19 cellular contexts compared by ENCODE assay signal in genomic region chr1:156789621-156790318, GRCh38. TPM values are rescaled to one million over a fixed set of nuclear protein-coding genes. Genes with fewer than 3 reads are reported as not detected.
DNase-seq lines count a peak whose midpoint lies in the region; ATAC-seq and TF ChIP-seq lines count a peak whose summit lies in the region.
"Had no signal": no experiment of that assay in that cellular context is flagged by ENCODE, and none has a peak within 500 bp of the region (broad histone marks: within the 10 kb centered on the region; RNA-seq: fewer than 3 reads in every experiment).

No MANE protein-coding gene starts in this region.

- H3K27me3 ChIP-seq in Caco-2 (replicated peaks; ENCODE audit: control insufficient read depth, insufficient read depth, low read length) (no peaks in the 10 kb centered on the region), Panc1 (ENCODE audit: control insufficient read depth, insufficient read depth, low read length) (no peaks in the 10 kb centered on the region)
- H3K27me3 ChIP-seq: Peyer's patch had no signal

- H3K36me3 Mint-ChIP-seq in Caco-2 (ENCODE audit: insufficient read depth, unreplicated experiment) = peaks cover 76% of the 10 kb centered on the region
- peaks cover 71% of the 10 kb centered on the region for H3K36me3 Mint-ChIP-seq in central memory CD8-positive, alpha-beta T cell (ENCODE audit: insufficient read depth)

- H3K4me3 ChIP-seq in Caco-2 (ENCODE audit: low read depth, low read length) (no peak overlapping the region), Panc1 (ENCODE audit: low read depth in 2 of 2, low read length in 2 of 2) (no peak overlapping the region)
- H3K4me3 ChIP-seq: GM23338, Peyer's patch, SK-N-MC had no signal

- H3K4me1 ChIP-seq in Caco-2 = no peaks in the 10 kb centered on the region
- H3K4me1 ChIP-seq in Panc1 (ENCODE audit: control insufficient read depth, insufficient read depth, low read length) = no peaks in the 10 kb centered on the region
- H3K4me1 ChIP-seq: Peyer's patch had no signal

- no peak for ATAC-seq in Panc1
- no peak for ATAC-seq in central memory CD8-positive, alpha-beta T cell (replicated peaks; ENCODE audit: extremely low read depth, poor library complexity, severe bottlenecking)
- ATAC-seq in HG03045 (IDR thresholded peaks at IDR 0.05; ENCODE audit: unreplicated experiment) = no peak
- ATAC-seq: GM23338 had no signal

- no peaks in the 10 kb centered on the region for H3K27me3 Mint-ChIP-seq in Caco-2 (ENCODE audit: insufficient read depth, unreplicated experiment)
- no peaks in the 10 kb centered on the region for H3K27me3 Mint-ChIP-seq in central memory CD8-positive, alpha-beta T cell
- H3K27me3 Mint-ChIP-seq: B cell; CD4-positive, CD25-positive, alpha-beta regulatory T cell had no signal

- no peak overlapping the region for H3K27ac Mint-ChIP-seq in Caco-2 (ENCODE audit: unreplicated experiment)
- peak overlapping the region; percentile 6 for H3K27ac Mint-ChIP-seq in central memory CD8-positive, alpha-beta T cell (ENCODE audit: low read depth)
- H3K27ac Mint-ChIP-seq: B cell, GM23338 had no signal

- peaks cover 7% of the 10 kb centered on the region for H3K4me1 Mint-ChIP-seq in Caco-2 (ENCODE audit: low read depth, unreplicated experiment)
- peaks cover 15% of the 10 kb centered on the region for H3K4me1 Mint-ChIP-seq in central memory CD8-positive, alpha-beta T cell
- H3K4me1 Mint-ChIP-seq: B cell, GM23338 had no signal

- POLR2A ChIA-PET in Caco-2 (lab: Charles Lee) (no interaction called here), Panc1 (lab: Charles Lee) (interaction anchor here (0.6 kb wide), 1 partner anchor 23 kb away, joined by 6 read pairs; no protein-coding TSS in a partner anchor)

- in situ Hi-C loops in Panc1 (cut with HindIII; ENCODE audit: low pct_unique_long_range_greater_than_20kb, low sequenced_read_pairs) = no loop called here

- TSS peak; percentile 14 for BruUV-seq in Caco-2 (replicated peaks; lab: Mats Ljungman, UMichigan)
- TSS peak; percentile 51 for BruUV-seq in Panc1 (replicated peaks; lab: Mats Ljungman, UMichigan)

- H3K36me3 ChIP-seq in Caco-2 (ENCODE audit: control insufficient read depth, insufficient read depth, low read length) (peaks cover 2% of the 10 kb centered on the region; the same call in 1 of the 2 replicates), Panc1 (ENCODE audit: control insufficient read depth, insufficient read depth, low read length) (peaks cover 7% of the 10 kb centered on the region; the same call in 1 of the 2 replicates)

- intact Hi-C loops in Caco-2 (cut with micrococcal nuclease; ENCODE audit: unreplicated experiment) = no loop called here
- intact Hi-C loops in Panc1 (cut with micrococcal nuclease; ENCODE audit: unreplicated experiment) = no loop called here

- TF ChIP-seq CTCF in Caco-2 (IDR thresholded peaks at IDR 0.05; ENCODE audit: insufficient read depth in 1 of 2, low read depth in 1 of 2, low read length in 1 of 2, severe bottlenecking in 1 of 2, unreplicated experiment in 1 of 2) (no peak), Panc1 (IDR thresholded peaks at IDR 0.05) (no peak)

- CTCF ChIA-PET in Caco-2 (lab: Charles Lee) (no interaction called here), Panc1 (lab: Charles Lee) (no interaction called here)

- H3K9me3 Mint-ChIP-seq in Caco-2 (ENCODE audit: unreplicated experiment) = no peaks in the 10 kb centered on the region
- no peaks in the 10 kb centered on the region for H3K9me3 Mint-ChIP-seq in central memory CD8-positive, alpha-beta T cell
- H3K9me3 Mint-ChIP-seq: CD4-positive, CD25-positive, alpha-beta regulatory T cell; GM23338 had no signal

- no peak overlapping the region for H3K27ac ChIP-seq in Panc1 (ENCODE audit: low read length)
- H3K27ac ChIP-seq: Peyer's patch, SK-N-MC had no signal

- no peaks in the 10 kb centered on the region for H3K9me3 ChIP-seq in Caco-2
- no peaks in the 10 kb centered on the region for H3K9me3 ChIP-seq in Panc1 (ENCODE audit: control insufficient read depth, insufficient read depth, low read depth, low read length)
- H3K9me3 ChIP-seq: Peyer's patch had no signal

- H3K4me3 Mint-ChIP-seq in Caco-2 (ENCODE audit: unreplicated experiment) = no peak overlapping the region
- H3K4me3 Mint-ChIP-seq in central memory CD8-positive, alpha-beta T cell = no peak overlapping the region
- H3K4me3 Mint-ChIP-seq: B cell; CD4-positive, CD25-positive, alpha-beta regulatory T cell; GM23338 had no signal

- DNase-seq in Caco-2 = no peak
- no peak for DNase-seq in Panc1 (ENCODE audit: low read depth, low spot score)
- no peak for DNase-seq in central memory CD8-positive, alpha-beta T cell (ENCODE audit: low spot score in 2 of 2)
- DNase-seq in pons (ENCODE audit: low spot score) = peak; percentile 58
- no peak for DNase-seq in DMS79 treated with DMSO at 0.1 percent for 48 hours (lab: John Stamatoyannopoulos, UW)
- no peak for DNase-seq in HT-29 (ENCODE audit: low spot score)
- DNase-seq: CD4-positive, CD25-positive, alpha-beta regulatory T cell; DMS53; Karpas-422; MM.1S; NCI-H1092 treated with DMSO at 0.1 percent for 48 hours; NCI-H2227 treated with DMSO at 0.1 percent for 48 hours; NCI-H524; Peyer's patch; Right ventricle myocardium superior had no signal

RNA-seq across cellular contexts. Expression of gene PRCC, which starts 22.4 kb away (rescaled TPM):
- total RNA-seq in Caco-2 (2022) (94.4 and 101 TPM in 2 replicates), Panc1 (2021; ENCODE audit: unreplicated experiment) (78.5 TPM)
- 61.8 TPM for polyA plus RNA-seq in Panc1 (2012; ENCODE audit: insufficient read length)
- total RNA-seq in HT-29 (2014; rRNA removed; shearing (Covaris generic)) = 61.1 and 61.2 TPM in 2 replicates

RNA-seq across cellular contexts. Expression of gene SH2D2A, which starts 26.9 kb away (rescaled TPM):
- 5.5 and 6.5 TPM in 2 replicates for total RNA-seq in Caco-2 (2022)
- total RNA-seq in Panc1 (2021; ENCODE audit: unreplicated experiment) = 0.69 TPM
- 1.5 TPM for polyA plus RNA-seq in Panc1 (2012; ENCODE audit: insufficient read length)
- total RNA-seq in HT-29 (2014; rRNA removed; shearing (Covaris generic)) = 5.4 and 11.3 TPM in 2 replicates

RNA-seq across cellular contexts. Expression of gene HDGF, which starts 38.3 kb away (rescaled TPM):
- total RNA-seq in Caco-2 (2022) (414 and 431 TPM in 2 replicates), Panc1 (2021; ENCODE audit: unreplicated experiment) (325 TPM)
- 302 TPM for polyA plus RNA-seq in Panc1 (2012; ENCODE audit: insufficient read length)
- total RNA-seq in HT-29 (2014; rRNA removed; shearing (Covaris generic)) = 490 and 566 TPM in 2 replicates

RNA-seq across cellular contexts. Expression of gene MRPL24, which starts 48.9 kb away (rescaled TPM):
- 52.6 and 54.2 TPM in 2 replicates for total RNA-seq in Caco-2 (2022)
- total RNA-seq in Panc1 (2021; ENCODE audit: unreplicated experiment) = 80.4 TPM
- polyA plus RNA-seq in Panc1 (2012; ENCODE audit: insufficient read length) = 109 TPM
- total RNA-seq in HT-29 (2014; rRNA removed; shearing (Covaris generic)) = 111 and 115 TPM in 2 replicates
